In the genomic region with DNA sequence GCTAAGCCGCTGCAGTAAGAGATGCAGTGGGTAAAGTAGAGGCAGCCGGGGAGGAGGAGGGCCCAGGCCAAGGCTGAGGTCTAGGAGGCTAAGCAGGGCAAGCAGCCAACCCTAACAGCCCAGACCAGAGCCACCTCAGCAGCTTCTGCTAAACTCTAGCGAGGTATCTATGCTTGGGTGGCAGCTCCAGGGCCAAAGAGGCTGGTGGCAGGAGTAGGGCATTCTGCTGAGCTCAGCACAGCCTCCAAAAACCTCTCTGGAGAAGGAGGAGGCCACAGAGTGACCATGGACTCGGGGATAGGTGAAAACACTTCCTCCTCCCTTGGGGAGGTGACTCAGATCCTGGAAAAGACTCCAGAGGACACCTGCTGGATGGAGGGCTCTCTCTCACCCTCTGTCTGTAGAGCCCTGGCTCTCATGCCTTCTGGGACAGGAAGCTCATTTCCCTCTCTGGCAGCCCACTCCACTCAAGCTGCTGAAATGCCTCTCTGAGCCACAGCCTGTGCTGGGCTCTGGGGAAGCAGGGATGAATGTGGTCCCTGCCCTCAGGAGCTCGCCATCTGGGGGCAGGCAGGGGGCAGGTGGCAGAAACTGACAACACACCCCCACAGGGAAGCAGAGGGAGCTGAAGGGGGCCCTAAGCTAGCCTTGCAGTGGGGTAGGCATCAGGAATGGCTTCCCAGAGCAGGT, we compare ENCODE assay signal across 1 cellular context.
A peak's percentile ranks its signal among the peaks of the same experiment; 100 is the strongest.
TF ChIP-seq lines count a peak whose summit lies in the region.

No MANE protein-coding gene starts in this region.

TF ChIP-seq in K562, 482 proteins besides CTCF, POLR2A, EP300 and RAD21 (continued from another document):
- 0 out of 2 replicates have a peak, but pooled peaks have one; percentile 1 for TF ChIP-seq MAFF (IDR thresholded peaks at IDR 0.05; ENCODE audit: low read length)
- TF ChIP-seq KLF1 (tag; IDR thresholded peaks at IDR 0.05) = no peak
- no peak for TF ChIP-seq PHF20 (IDR thresholded peaks at IDR 0.05; ENCODE audit: partially characterized antibody)
- TF ChIP-seq FOXA1 (IDR thresholded peaks at IDR 0.05; ENCODE audit: borderline replicate concordance) = no peak
- TF ChIP-seq SP1 (CRISPR knock-in tag; IDR thresholded peaks at IDR 0.05) = 0 out of 2 replicates have a peak, but pooled peaks have one; percentile 21
- TF ChIP-seq HDAC8 (tag; IDR thresholded peaks at IDR 0.05) = no peak
- TF ChIP-seq, protein P1, sequence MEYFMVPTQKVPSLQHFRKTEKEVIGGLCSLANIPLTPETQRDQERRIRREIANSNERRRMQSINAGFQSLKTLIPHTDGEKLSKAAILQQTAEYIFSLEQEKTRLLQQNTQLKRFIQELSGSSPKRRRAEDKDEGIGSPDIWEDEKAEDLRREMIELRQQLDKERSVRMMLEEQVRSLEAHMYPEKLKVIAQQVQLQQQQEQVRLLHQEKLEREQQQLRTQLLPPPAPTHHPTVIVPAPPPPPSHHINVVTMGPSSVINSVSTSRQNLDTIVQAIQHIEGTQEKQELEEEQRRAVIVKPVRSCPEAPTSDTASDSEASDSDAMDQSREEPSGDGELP (CRISPR knock-in tag; IDR thresholded peaks at IDR 0.05; ENCODE audit: borderline replicate concordance) = 0 out of 2 replicates have a peak, but pooled peaks have one; percentile 13
- TF ChIP-seq ZNF146 (CRISPR knock-in tag; IDR thresholded peaks at IDR 0.05; ENCODE audit: unreplicated experiment) = no peak
- TF ChIP-seq POLR3G (IDR thresholded peaks at IDR 0.05; ENCODE audit: extremely low read depth, insufficient read length, insufficient replicate concordance) = no peak
- peak; percentile 16; the same call in 1 of the 2 replicates for TF ChIP-seq C11orf30 (IDR thresholded peaks at IDR 0.05; ENCODE audit: low read depth)
